Comparison of ENCODE assay signal across 5 cellular contexts in genomic region chr7:78571292-78571691, GRCh38.
"Had no signal": no experiment of that assay in that cellular context is flagged by ENCODE, and none has a peak within 500 bp of the region (broad histone marks: within the 10 kb centered on the region; RNA-seq: fewer than 3 reads in every experiment).

No MANE protein-coding gene starts in this region.

- DNase-seq: GM23248, H9, HCEC 1CT, IMR-90 had no signal

- H2AFZ ChIP-seq: GM23248 had no signal

- H3K27ac ChIP-seq: GM23248 had no signal

- H3K4me3 Mint-ChIP-seq: H9 had no signal

- H3K4me3 ChIP-seq: GM23248, K562 had no signal

- H3K9me3 Mint-ChIP-seq: H9 had no signal

- ATAC-seq: K562 had no signal
